1 cellular context compared by ENCODE assay signal in the genomic region with DNA sequence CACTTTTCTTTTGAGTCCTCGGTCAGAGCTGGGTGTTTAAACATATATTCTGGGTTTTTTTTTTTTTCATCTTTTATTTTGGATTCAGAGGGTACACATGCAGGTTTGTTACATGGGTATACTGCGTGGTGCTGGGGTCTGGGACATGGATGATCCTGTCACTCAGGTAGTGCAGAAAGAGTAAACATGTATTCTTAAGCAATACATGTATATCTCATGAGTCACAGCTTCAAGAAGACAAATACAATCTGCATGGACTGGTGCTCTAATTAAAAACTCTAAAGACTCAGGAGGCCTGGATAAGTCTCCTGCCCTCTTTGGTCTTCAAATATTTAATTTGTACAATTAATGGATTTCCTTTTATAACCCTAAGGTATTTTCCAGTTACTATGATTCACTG.
TF ChIP-seq lines count a peak whose summit lies in the region.

No MANE protein-coding gene starts in this region.

TF ChIP-seq in IMR-90, 13 proteins besides CTCF, POLR2A, EP300 and RAD21:
- peak; percentile 78 for TF ChIP-seq CEBPB (IDR thresholded peaks at IDR 0.05; ENCODE audit: low read depth, low read length)
- TF ChIP-seq RCOR1 (IDR thresholded peaks at IDR 0.05; ENCODE audit: insufficient replicate concordance, low read length): no peak
TF ChIP-seq in IMR-90: peak in this region for 1.
